ENCODE assay signal across 1 cellular context in the genomic region with DNA sequence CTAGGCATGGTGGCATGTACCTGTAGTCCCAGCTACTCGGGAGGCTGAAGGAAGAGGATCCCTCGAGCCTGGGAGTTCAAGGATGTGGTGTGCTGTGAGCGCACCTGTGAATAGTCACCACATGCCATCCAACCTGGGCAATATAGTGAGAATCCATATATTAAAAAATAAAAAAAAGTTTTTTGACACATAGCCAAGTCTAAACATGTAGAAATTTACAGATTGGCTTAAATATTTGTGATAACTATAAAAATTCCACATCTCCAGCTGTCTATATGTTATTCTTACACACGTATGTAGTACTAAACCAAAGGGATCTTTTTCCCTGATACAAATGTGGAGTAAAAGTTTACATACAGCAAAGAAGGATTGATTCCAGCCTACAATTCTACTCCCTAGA.
TF ChIP-seq lines count a peak whose summit lies in the region.

No MANE protein-coding gene starts in this region.

TF ChIP-seq in WTC11, 78 proteins besides CTCF, POLR2A, EP300 and RAD21 (continued from another document):
- TF ChIP-seq, protein P1, sequence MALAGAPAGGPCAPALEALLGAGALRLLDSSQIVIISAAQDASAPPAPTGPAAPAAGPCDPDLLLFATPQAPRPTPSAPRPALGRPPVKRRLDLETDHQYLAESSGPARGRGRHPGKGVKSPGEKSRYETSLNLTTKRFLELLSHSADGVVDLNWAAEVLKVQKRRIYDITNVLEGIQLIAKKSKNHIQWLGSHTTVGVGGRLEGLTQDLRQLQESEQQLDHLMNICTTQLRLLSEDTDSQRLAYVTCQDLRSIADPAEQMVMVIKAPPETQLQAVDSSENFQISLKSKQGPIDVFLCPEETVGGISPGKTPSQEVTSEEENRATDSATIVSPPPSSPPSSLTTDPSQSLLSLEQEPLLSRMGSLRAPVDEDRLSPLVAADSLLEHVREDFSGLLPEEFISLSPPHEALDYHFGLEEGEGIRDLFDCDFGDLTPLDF (CRISPR knock-in tag; IDR thresholded peaks at IDR 0.05): no peak
